In genomic region chr1:160209041-160209655, GRCh38 we compare ENCODE assay signal across 11 cellular contexts. TPM values are rescaled to one million over a fixed set of nuclear protein-coding genes. Genes with fewer than 3 reads are reported as not detected.
DNase-seq lines count a peak whose midpoint lies in the region; ATAC-seq and TF ChIP-seq lines count a peak whose summit lies in the region.
"Had no signal": no experiment of that assay in that cellular context is flagged by ENCODE, and none has a peak within 500 bp of the region (broad histone marks: within the 10 kb centered on the region; RNA-seq: fewer than 3 reads in every experiment).

No MANE protein-coding gene starts in this region.

- H3K4me1 Mint-ChIP-seq in nephron progenitor cell, result peaks cover 61% of the 10 kb centered on the region

- H3K27ac ChIP-seq in left ventricle myocardium inferior (replicated peaks) (peak overlapping the region; percentile 96), breast epithelium (peak overlapping the region; percentile 95 to 96), upper lobe of right lung (peak overlapping the region; percentile 68)

- no peaks in the 10 kb centered on the region for H3K27me3 ChIP-seq in left ventricle myocardium inferior (ENCODE audit: low read depth)
- no peaks in the 10 kb centered on the region for H3K27me3 ChIP-seq in breast epithelium
- no peaks in the 10 kb centered on the region for H3K27me3 ChIP-seq in upper lobe of right lung

- peaks cover 22% of the 10 kb centered on the region for H3K36me3 Mint-ChIP-seq in nephron progenitor cell (ENCODE audit: low read depth)

- H3K4me3 Mint-ChIP-seq in nephron progenitor cell, result peak overlapping the region; percentile 19
- H3K4me3 Mint-ChIP-seq: activated CD4-positive, alpha-beta T cell treated with anti-CD3 and anti-CD28 coated beads, Interleukin-2, amount 10 ng/mL, durations not matched to agents 7 days and 5 days had no signal

- TF ChIP-seq POLR2A in breast epithelium (IDR thresholded peaks at IDR 0.05), result no peak

- TF ChIP-seq CTCF in left ventricle myocardium inferior (IDR thresholded peaks at IDR 0.05; ENCODE audit: borderline replicate concordance) (no peak), breast epithelium (IDR thresholded peaks at IDR 0.05) (no peak), nephron progenitor cell (IDR thresholded peaks at IDR 0.05) (no peak), upper lobe of right lung (IDR thresholded peaks at IDR 0.05) (no peak)

- no peaks in the 10 kb centered on the region for H3K9me3 Mint-ChIP-seq in nephron progenitor cell
- H3K9me3 Mint-ChIP-seq: activated CD4-positive, alpha-beta T cell treated with anti-CD3 and anti-CD28 coated beads, Interleukin-2, amount 10 ng/mL, durations not matched to agents 7 days and 5 days had no signal

- H3K4me3 ChIP-seq in left ventricle myocardium inferior, result peak overlapping the region; percentile 95
- no peak overlapping the region for H3K4me3 ChIP-seq in breast epithelium
- no peak overlapping the region for H3K4me3 ChIP-seq in upper lobe of right lung

- ATAC-seq in upper lobe of right lung (no peak), GM18498 (IDR thresholded peaks at IDR 0.05; ENCODE audit: unreplicated experiment) (no peak), GM19452 (IDR thresholded peaks at IDR 0.05; ENCODE audit: unreplicated experiment) (no peak), HG03342 (IDR thresholded peaks at IDR 0.05; ENCODE audit: unreplicated experiment) (no peak)

- H3K9me3 ChIP-seq in left ventricle myocardium inferior (replicated peaks) (no peaks in the 10 kb centered on the region), breast epithelium (no peaks in the 10 kb centered on the region), upper lobe of right lung (no peaks in the 10 kb centered on the region)

- H3K4me1 ChIP-seq in left ventricle myocardium inferior, result peaks cover 81% of the 10 kb centered on the region
- peaks cover 14 to 26% of the 10 kb centered on the region in 2 donors for H3K4me1 ChIP-seq in breast epithelium
- H3K4me1 ChIP-seq in upper lobe of right lung, result peaks cover 54% of the 10 kb centered on the region

- H3K27me3 Mint-ChIP-seq in nephron progenitor cell (ENCODE audit: low read depth, poor library complexity), result peaks cover 3% of the 10 kb centered on the region
- H3K27me3 Mint-ChIP-seq: activated CD4-positive, alpha-beta T cell treated with anti-CD3 and anti-CD28 coated beads, Interleukin-2, amount 10 ng/mL, durations not matched to agents 7 days and 5 days had no signal

- peak overlapping the region; percentile 14 for H3K27ac Mint-ChIP-seq in nephron progenitor cell

- intact Hi-C loops in left ventricle myocardium inferior (cut with micrococcal nuclease), result no loop called here
- intact Hi-C loops in cardiac septum (cut with DNase I), result loop anchor here (5.0 kb wide), 1 partner anchor 107 kb away; no protein-coding TSS in a partner anchor
- intact Hi-C loops in breast epithelium (cut with DNase I; ENCODE audit: low total_unique reads), result no loop called here
- intact Hi-C loops in upper lobe of right lung (cut with DNase I), result no loop called here

- DNase-seq in left ventricle myocardium inferior, result no peak
- no peak for DNase-seq in cardiac septum (ENCODE audit: low spot score)
- no peak for DNase-seq in breast epithelium (ENCODE audit: low spot score in 2 of 2)
- no peak for DNase-seq in nephron progenitor cell
- no peak for DNase-seq in upper lobe of right lung
- DNase-seq: activated CD4-positive, alpha-beta T cell treated with anti-CD3 and anti-CD28 coated beads, Interleukin-2, amount 10 ng/mL, durations not matched to agents 7 days and 5 days had no signal

- H3K36me3 ChIP-seq in left ventricle myocardium inferior (peaks cover 36% of the 10 kb centered on the region), breast epithelium (no peaks in the 10 kb centered on the region), upper lobe of right lung (peaks cover 53% of the 10 kb centered on the region)

RNA-seq across cellular contexts. Expression of gene PEA15, which starts 4.0 kb away (rescaled TPM):
- total RNA-seq in left ventricle myocardium inferior (280 TPM), cardiac septum (317 TPM), breast epithelium (100 to 1,000 TPM in 2 of 3 donors, 10 to 100 TPM in 1; 69.8 to 128 (median 127) TPM), upper lobe of right lung (175 TPM)

RNA-seq across cellular contexts. Expression of gene CASQ1, which starts 18.8 kb away (rescaled TPM):
- 39.2 TPM for total RNA-seq in left ventricle myocardium inferior
- 57.8 TPM for total RNA-seq in cardiac septum
- under 1 TPM in 1 of 3 donors, not detected in 2; 0.59 TPM for total RNA-seq in breast epithelium
- 0.41 TPM for total RNA-seq in upper lobe of right lung
- total RNA-seq: activated CD4-positive, alpha-beta T cell treated with anti-CD3 and anti-CD28 coated beads, Interleukin-2, amount 10 ng/mL, durations not matched to agents 7 days and 5 days; dermis microvascular lymphatic vessel endothelial cell; RPMI7951 had no signal

RNA-seq across cellular contexts. Expression of gene DCAF8, which starts 53.2 kb away (rescaled TPM):
- 162 TPM for total RNA-seq in left ventricle myocardium inferior
- total RNA-seq in cardiac septum, result 123 TPM
- 100 to 1,000 TPM; 161 to 195 (median 161) TPM for total RNA-seq in breast epithelium
- total RNA-seq in upper lobe of right lung, result 130 TPM

RNA-seq across cellular contexts. Expression of gene ATP1A4, which starts 57.7 kb away (rescaled TPM):
- total RNA-seq in left ventricle myocardium inferior, result 0.11 TPM
- 1.0 TPM for total RNA-seq in cardiac septum
- 1 to 10 TPM in 1 of 3 donors, not detected in 2; 4.5 TPM for total RNA-seq in breast epithelium
- 0.96 TPM for total RNA-seq in upper lobe of right lung
- total RNA-seq: activated CD4-positive, alpha-beta T cell treated with anti-CD3 and anti-CD28 coated beads, Interleukin-2, amount 10 ng/mL, durations not matched to agents 7 days and 5 days; dermis microvascular lymphatic vessel endothelial cell; RPMI7951 had no signal

Comparison
In these comparisons a context has a peak if more than half of its experiments do, and no peak if none do; other contexts are left out.
1. RNA of gene CASQ1, which starts 18.8 kb away (total RNA-seq): 57.8 TPM in cardiac septum (single experiment) and 39.2 TPM in left ventricle myocardium inferior (single experiment); 0.41 TPM in upper lobe of right lung (single experiment) and 0.59 TPM in breast epithelium; every median in the first group is over 10 times any median in the second.
2. Peak in every context shown above with its lines, with median percentiles within 50 percentile points of each other: H3K27ac ChIP-seq.